In the genomic region with DNA sequence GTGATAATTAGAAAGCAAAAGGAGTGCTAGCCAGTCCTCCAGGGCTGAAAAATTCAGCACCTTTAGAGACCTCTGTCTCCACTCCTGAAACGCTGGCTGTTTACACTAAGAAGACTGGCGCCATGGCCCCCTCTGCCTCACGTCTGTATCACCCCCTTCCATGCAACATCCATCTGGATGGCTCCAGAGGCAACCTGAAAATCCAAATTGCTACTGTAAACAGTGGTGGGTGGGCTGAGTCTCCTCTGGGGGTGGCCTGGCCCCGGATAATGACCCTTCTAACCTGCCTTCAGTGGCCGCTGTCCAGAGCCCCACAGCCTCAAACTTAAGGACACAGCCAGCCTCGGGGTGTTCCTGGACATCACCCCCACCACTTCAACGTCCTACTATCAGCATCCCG, we compare ENCODE assay signal across 8 cellular contexts. TPM values are rescaled to one million over a fixed set of nuclear protein-coding genes. Genes with fewer than 3 reads are reported as not detected.
DNase-seq lines count a peak whose midpoint lies in the region; TF ChIP-seq lines count a peak whose summit lies in the region.

No MANE protein-coding gene starts in this region.

- H3K27ac Mint-ChIP-seq in CD4-positive, alpha-beta memory T cell: no peak overlapping the region

- no peaks in the 10 kb centered on the region for H3K36me3 Mint-ChIP-seq in CD4-positive, alpha-beta memory T cell

- peaks cover 53% of the 10 kb centered on the region for H3K79me2 ChIP-seq in osteoblast (ENCODE audit: insufficient read depth, low read length)

- H3K27me3 Mint-ChIP-seq in CD4-positive, alpha-beta memory T cell: peaks cover 18 to 20% of the 10 kb centered on the region in 2 donors

- peak overlapping the region; percentile 12 to 59 for H3K4me3 ChIP-seq in esophagus (ENCODE audit: low read depth in 1 of 2, low read length in 2 of 2)
- H3K4me3 ChIP-seq in osteoblast (ENCODE audit: insufficient read depth, low read length): peak overlapping the region; percentile 91
- no peak overlapping the region for H3K4me3 ChIP-seq in CD4-positive, alpha-beta memory T cell (ENCODE audit: low read length in 2 of 2)

- H2AFZ ChIP-seq in osteoblast (ENCODE audit: low read length): no peak overlapping the region

- POLR2A ChIA-PET in CD4-positive, alpha-beta memory T cell (lab: Charles Lee; ENCODE audit: partially characterized antibody): no interaction called here

- intact Hi-C loops in CD4-positive, alpha-beta memory T cell (cut with micrococcal nuclease): no loop called here

- peak overlapping the region in 4 of 8 donors; percentile 17 to 79 (median 36) for H3K4me3 Mint-ChIP-seq in CD4-positive, alpha-beta memory T cell

- peaks cover 22% of the 10 kb centered on the region for H4K20me1 ChIP-seq in osteoblast (ENCODE audit: insufficient read depth, low read length)

- DNase-seq in NCI-H2171 treated with DMSO at 0.1 percent for 48 hours (lab: John Stamatoyannopoulos, UW) (peak; percentile 20), osteoblast (ENCODE audit: insufficient read length, low spot score, missing footprints) (peak; percentile 88), T1000 (lab: John Stamatoyannopoulos, UW) (no peak), NCI-H1930 (lab: John Stamatoyannopoulos, UW) (no peak), NCI-H774 (lab: John Stamatoyannopoulos, UW) (no peak)
- DNase-seq in CD4-positive, alpha-beta memory T cell: no peak

- H3K36me3 ChIP-seq in esophagus (ENCODE audit: control insufficient read depth in 2 of 2, insufficient read depth in 2 of 2, low read length in 1 of 2) (no peaks in the 10 kb centered on the region), osteoblast (ENCODE audit: insufficient read depth, low read length) (no peaks in the 10 kb centered on the region)
- no peaks in the 10 kb centered on the region for H3K36me3 ChIP-seq in CD4-positive, alpha-beta memory T cell (ENCODE audit: insufficient read depth, low read length)

- H3K9me3 Mint-ChIP-seq in CD4-positive, alpha-beta memory T cell: peaks cover 0 to 17% (median 5%) of the 10 kb centered on the region in 8 donors

- peak overlapping the region; percentile 85 for H3K4me2 ChIP-seq in osteoblast (ENCODE audit: insufficient read depth, low read length)

- no peak for TF ChIP-seq CTCF in C4-2B (conservative IDR thresholded peaks at IDR 0.05)
- no peak for TF ChIP-seq CTCF in osteoblast (IDR thresholded peaks at IDR 0.05; ENCODE audit: extremely low read depth, low read depth, low read length)

- peak overlapping the region; percentile 94 for H3K27ac ChIP-seq in C4-2B
- H3K27ac ChIP-seq in esophagus (ENCODE audit: low read depth in 2 of 2, low read length in 1 of 2): no peak overlapping the region
- H3K27ac ChIP-seq in osteoblast (ENCODE audit: low read depth, low read length): peak overlapping the region; percentile 6
- no peak overlapping the region for H3K27ac ChIP-seq in CD4-positive, alpha-beta memory T cell (ENCODE audit: low read depth, low read length)

- H3K9me3 ChIP-seq in esophagus (ENCODE audit: control insufficient read depth in 2 of 2, insufficient read depth in 1 of 2, low read depth in 1 of 2, low read length in 1 of 2) (no peaks in the 10 kb centered on the region), osteoblast (ENCODE audit: low read depth, low read length) (no peaks in the 10 kb centered on the region)
- no peaks in the 10 kb centered on the region for H3K9me3 ChIP-seq in CD4-positive, alpha-beta memory T cell (ENCODE audit: control insufficient read depth in 1 of 2, low read length in 2 of 2)

- H3K4me1 ChIP-seq in esophagus (ENCODE audit: control insufficient read depth in 2 of 2, insufficient read depth in 2 of 2, low read length in 1 of 2) (peaks cover 0 to 6% of the 10 kb centered on the region in 2 donors), osteoblast (ENCODE audit: insufficient read depth, low read length) (peaks cover 25% of the 10 kb centered on the region)
- no peaks in the 10 kb centered on the region for H3K4me1 ChIP-seq in CD4-positive, alpha-beta memory T cell (ENCODE audit: insufficient read depth, low read length)

- CTCF ChIA-PET in CD4-positive, alpha-beta memory T cell (lab: Charles Lee; ENCODE audit: partially characterized antibody): no interaction called here

- WGBS in esophagus, 2 donors: 11% methylated on average over 8 of the region's 8 CpGs

- H3K27me3 ChIP-seq in esophagus (ENCODE audit: control insufficient read depth in 1 of 2, insufficient read depth in 2 of 2, low read length in 2 of 2) (no peaks in the 10 kb centered on the region), osteoblast (ENCODE audit: insufficient read depth, low read length) (no peaks in the 10 kb centered on the region)
- no peaks in the 10 kb centered on the region for H3K27me3 ChIP-seq in CD4-positive, alpha-beta memory T cell (ENCODE audit: insufficient read depth, low read length)

- peaks cover 5 to 7% (median 7%) of the 10 kb centered on the region in 4 donors for H3K4me1 Mint-ChIP-seq in CD4-positive, alpha-beta memory T cell

RNA-seq across cellular contexts. Expression of a gene that starts 1.4 kb away (rescaled TPM):
- 1 to 10 TPM; 1.1 to 1.4 TPM for polyA plus RNA-seq in esophagus
- 21.8 and 28.6 TPM in 2 replicates for total RNA-seq in osteoblast
- not detected for total RNA-seq in CD4-positive, alpha-beta memory T cell
- not detected for polyA plus RNA-seq in CD4-positive, alpha-beta memory T cell

Comparison
In these comparisons a context has a peak if more than half of its experiments do, and no peak if none do; other contexts are left out.
1. H3K27ac ChIP-seq: peak in C4-2B (single experiment) and osteoblast (single experiment); none in esophagus (0 of 2) and CD4-positive, alpha-beta memory T cell (single experiment).
2. DNase-seq: peak in NCI-H2171 treated with DMSO at 0.1 percent for 48 hours (single experiment) and osteoblast (single experiment); none in T1000 (single experiment), CD4-positive, alpha-beta memory T cell (0 of 5), NCI-H1930 (0 of 2) and NCI-H774 (single experiment).
3. H3K4me3 ChIP-seq: peak in esophagus (2 of 2) and osteoblast (single experiment); none in CD4-positive, alpha-beta memory T cell (0 of 2).
4. RNA of a gene that starts 1.4 kb away (total RNA-seq): 21.8 to 28.6 TPM in osteoblast; not detected in CD4-positive, alpha-beta memory T cell; every median in the first group is over 10 times any median in the second.